ENCODE assay signal across 9 cellular contexts in genomic region chr1:28971980-28972771, GRCh38. TPM values are rescaled to one million over a fixed set of nuclear protein-coding genes. Genes with fewer than 3 reads are reported as not detected.
DNase-seq lines count a peak whose midpoint lies in the region; ATAC-seq and TF ChIP-seq lines count a peak whose summit lies in the region.
"Had no signal": no experiment of that assay in that cellular context is flagged by ENCODE, and none has a peak within 500 bp of the region (broad histone marks: within the 10 kb centered on the region; RNA-seq: fewer than 3 reads in every experiment).

No MANE protein-coding gene starts in this region.

- no peaks in the 10 kb centered on the region for H3K9me3 Mint-ChIP-seq in activated naive CD8-positive, alpha-beta T cell treated with anti-CD3 and anti-CD28 coated beads for 36 hours

- no peak for ATAC-seq in HG03039 (IDR thresholded peaks at IDR 0.05; ENCODE audit: unreplicated experiment)

- peaks cover 17% of the 10 kb centered on the region for H3K36me3 Mint-ChIP-seq in activated naive CD8-positive, alpha-beta T cell treated with anti-CD3 and anti-CD28 coated beads for 36 hours

- H3K27ac ChIP-seq in AG04450 (ENCODE audit: low read depth, low read length) = peak overlapping the region; percentile 78
- H3K27ac ChIP-seq: parathyroid adenoma had no signal

- no peak overlapping the region for H3K4me3 Mint-ChIP-seq in activated naive CD8-positive, alpha-beta T cell treated with anti-CD3 and anti-CD28 coated beads for 36 hours

- DNase-seq in AG04450 (ENCODE audit: low read depth, low spot score) (peak; percentile 82), HS-5 (ENCODE audit: low read depth) (peak; percentile 87), left kidney (ENCODE audit: low read depth, low spot score) (peak; percentile 70), activated gamma-delta T cell treated with Interleukin-2 at 50 U/mL for 16 hours (no peak), NCI-H1092 treated with DMSO at 0.1 percent for 48 hours (lab: John Stamatoyannopoulos, UW) (no peak), DMS53 treated with DMSO at 0.1 percent for 48 hours (lab: John Stamatoyannopoulos, UW; ENCODE audit: unreplicated experiment) (no peak)
- DNase-seq in activated naive CD8-positive, alpha-beta T cell treated with anti-CD3 and anti-CD28 coated beads for 36 hours = no peak

- no peaks in the 10 kb centered on the region for H3K27me3 ChIP-seq in AG04450 (ENCODE audit: control insufficient read depth, insufficient read depth, low read length)

- POLR2A ChIA-PET in AG04450 (lab: Yijun Ruan, JAX) = interaction anchor here (0.7 kb wide), 1 partner anchor 151 kb away, joined by 5 read pairs; no protein-coding TSS in a partner anchor

- no peak for TF ChIP-seq CTCF in AG04450 (IDR thresholded peaks at IDR 0.05; ENCODE audit: low read depth, low read length)

- H3K27ac Mint-ChIP-seq in activated naive CD8-positive, alpha-beta T cell treated with anti-CD3 and anti-CD28 coated beads for 36 hours = peak overlapping the region; percentile 28

- no peaks in the 10 kb centered on the region for H3K9me3 ChIP-seq in AG04450 (ENCODE audit: control insufficient read depth, insufficient read depth, low read length)

- H3K27me3 Mint-ChIP-seq in activated naive CD8-positive, alpha-beta T cell treated with anti-CD3 and anti-CD28 coated beads for 36 hours = no peaks in the 10 kb centered on the region

- no peak overlapping the region for H3K4me3 ChIP-seq in AG04450 (ENCODE audit: low read depth, low read length)

- peaks cover 35% of the 10 kb centered on the region for H3K4me1 Mint-ChIP-seq in activated naive CD8-positive, alpha-beta T cell treated with anti-CD3 and anti-CD28 coated beads for 36 hours

- CTCF ChIA-PET in AG04450 (lab: Charles Lee) = no interaction called here

RNA-seq across cellular contexts. Expression of gene EPB41, which starts 57.8 kb away (rescaled TPM):
- 6.5 and 7.8 TPM in 2 replicates for polyA plus RNA-seq in AG04450 (2011; rRNA removed)
- polyA minus RNA-seq in AG04450 (2011; rRNA and poly(A)+ RNA removed) = 11.2 TPM in 2 replicates
- 10 to 100 TPM; 77.1 to 86.7 TPM for total RNA-seq in activated naive CD8-positive, alpha-beta T cell treated with anti-CD3 and anti-CD28 coated beads for 36 hours

Comparison
In these comparisons a context has a peak if more than half of its experiments do, and no peak if none do; other contexts are left out.
1. DNase-seq: peak in AG04450 (single experiment), HS-5 (single experiment) and left kidney (single experiment); none in activated naive CD8-positive, alpha-beta T cell treated with anti-CD3 and anti-CD28 coated beads for 36 hours (single experiment), activated gamma-delta T cell treated with Interleukin-2 at 50 U/mL for 16 hours (single experiment), NCI-H1092 treated with DMSO at 0.1 percent for 48 hours (single experiment) and DMS53 treated with DMSO at 0.1 percent for 48 hours (single experiment).